In genomic region chr3:9420850-9421549, GRCh38 we compare ENCODE assay signal across 8 cellular contexts. TPM values are rescaled to one million over a fixed set of nuclear protein-coding genes. Genes with fewer than 3 reads are reported as not detected.
DNase-seq lines count a peak whose midpoint lies in the region; ATAC-seq and TF ChIP-seq lines count a peak whose summit lies in the region.

No MANE protein-coding gene starts in this region.

- TF ChIP-seq RAD21 in Ishikawa (IDR thresholded peaks at IDR 0.05; ENCODE audit: low read depth), result no peak

- H3K36me3 Mint-ChIP-seq in CD4-positive, alpha-beta memory T cell, result peaks cover 5 to 28% of the 10 kb centered on the region in 2 donors
- peaks cover 0 to 42% (median 2%) of the 10 kb centered on the region in 3 donors for H3K36me3 Mint-ChIP-seq in naive thymus-derived CD8-positive, alpha-beta T cell

- H3K4me3 Mint-ChIP-seq in CD4-positive, alpha-beta memory T cell, result peak overlapping the region in 2 of 8 donors; percentile 40 to 61
- H3K4me3 Mint-ChIP-seq in naive thymus-derived CD8-positive, alpha-beta T cell, result peak overlapping the region in 2 of 10 donors; percentile 10 to 15

- H3K27me3 Mint-ChIP-seq in CD4-positive, alpha-beta memory T cell, result no peaks in the 10 kb centered on the region
- H3K27me3 Mint-ChIP-seq in naive thymus-derived CD8-positive, alpha-beta T cell, result no peaks in the 10 kb centered on the region

- CTCF ChIA-PET in CD4-positive, alpha-beta memory T cell (lab: Charles Lee; ENCODE audit: partially characterized antibody), result interaction anchor here (1.2 to 2.5 kb wide), 3 partner anchors 22 to 67 kb away, joined by 3 to 17 read pairs (median 6); partner anchors contain the start of gene THUMPD3

- H3K36me3 ChIP-seq in CD4-positive, alpha-beta memory T cell (ENCODE audit: insufficient read depth, low read length), result peaks cover 11% of the 10 kb centered on the region
- H3K36me3 ChIP-seq in brain microvascular endothelial cell (replicated peaks), result peaks cover 5% of the 10 kb centered on the region
- no peaks in the 10 kb centered on the region for H3K36me3 ChIP-seq in tibial artery

- DNase-seq in CD4-positive, alpha-beta memory T cell, result no peak
- DNase-seq in brain microvascular endothelial cell, result no peak
- DNase-seq in naive thymus-derived CD8-positive, alpha-beta T cell, result no peak
- DNase-seq in NCI-H526 (lab: John Stamatoyannopoulos, UW), result no peak
- no peak for DNase-seq in tibial artery
- DNase-seq in NCI-H2107 treated with DMSO at 0.1 percent for 48 hours (lab: John Stamatoyannopoulos, UW; ENCODE audit: unreplicated experiment), result no peak

- no peak overlapping the region for H3K4me3 ChIP-seq in CD4-positive, alpha-beta memory T cell (ENCODE audit: low read length in 2 of 2)
- H3K4me3 ChIP-seq in brain microvascular endothelial cell (ENCODE audit: low read depth, low read length) (no peak overlapping the region), tibial artery (no peak overlapping the region)

- ATAC-seq in naive thymus-derived CD8-positive, alpha-beta T cell, result no peak
- no peak for ATAC-seq in HG03159 (IDR thresholded peaks at IDR 0.05; ENCODE audit: unreplicated experiment)

- H3K9me3 ChIP-seq in CD4-positive, alpha-beta memory T cell (ENCODE audit: control insufficient read depth in 1 of 2, low read length in 2 of 2), result no peaks in the 10 kb centered on the region
- H3K9me3 ChIP-seq in tibial artery, result no peaks in the 10 kb centered on the region

- H3K9me3 Mint-ChIP-seq in CD4-positive, alpha-beta memory T cell, result no peaks in the 10 kb centered on the region
- no peaks in the 10 kb centered on the region for H3K9me3 Mint-ChIP-seq in naive thymus-derived CD8-positive, alpha-beta T cell

- no peak overlapping the region for H3K27ac ChIP-seq in CD4-positive, alpha-beta memory T cell (ENCODE audit: low read depth, low read length)
- H3K27ac ChIP-seq in brain microvascular endothelial cell, result peak overlapping the region; percentile 14
- peak overlapping the region in 1 of 2 donors; percentile 5 for H3K27ac ChIP-seq in tibial artery

- H3K27ac Mint-ChIP-seq in CD4-positive, alpha-beta memory T cell, result peak overlapping the region; percentile 20 to 92 (median 71)
- peak overlapping the region; percentile 42 to 91 (median 70) for H3K27ac Mint-ChIP-seq in naive thymus-derived CD8-positive, alpha-beta T cell

- H3K4me1 ChIP-seq in CD4-positive, alpha-beta memory T cell (ENCODE audit: insufficient read depth, low read length), result peaks cover 26% of the 10 kb centered on the region
- peaks cover 0 to 79% (median 35%) of the 10 kb centered on the region in 4 donors for H3K4me1 ChIP-seq in tibial artery

- TF ChIP-seq EP300 in Ishikawa (IDR thresholded peaks at IDR 0.05; ENCODE audit: borderline replicate concordance), result no peak

- POLR2A ChIA-PET in CD4-positive, alpha-beta memory T cell (lab: Charles Lee; ENCODE audit: partially characterized antibody), result interaction anchor here (0.6 to 2.0 kb wide), 4 partner anchors 9 to 58 kb away, joined by 3 to 14 read pairs (median 4); partner anchors contain the start of genes SETD5 and THUMPD3
- POLR2A ChIA-PET in naive thymus-derived CD8-positive, alpha-beta T cell (lab: Charles Lee), result interaction anchor here (2.1 kb wide), 1 partner anchor 24 kb away, joined by 14 read pairs; the partner anchor contains the start of gene SETD5

- H3K4me1 Mint-ChIP-seq in CD4-positive, alpha-beta memory T cell, result peaks cover 30 to 50% (median 42%) of the 10 kb centered on the region in 4 donors
- peaks cover 25 to 58% (median 51%) of the 10 kb centered on the region in 4 donors for H3K4me1 Mint-ChIP-seq in naive thymus-derived CD8-positive, alpha-beta T cell

- intact Hi-C loops in CD4-positive, alpha-beta memory T cell (cut with micrococcal nuclease), result loop anchor here (2.0 kb wide), 1 partner anchor 16 kb away; no protein-coding TSS in a partner anchor
- intact Hi-C loops in tibial artery (cut with DNase I; ENCODE audit: low total_unique reads), result loop anchor here (10.0 kb wide), 1 partner anchor 66 kb away; no protein-coding TSS in a partner anchor

- H3K27me3 ChIP-seq in CD4-positive, alpha-beta memory T cell (ENCODE audit: insufficient read depth, low read length), result no peaks in the 10 kb centered on the region
- H3K27me3 ChIP-seq in brain microvascular endothelial cell (replicated peaks) (no peaks in the 10 kb centered on the region), tibial artery (no peaks in the 10 kb centered on the region)

- in situ Hi-C loops in brain microvascular endothelial cell (cut with HindIII; ENCODE audit: low pct_ligation_motif_present, low sequenced_read_pairs), result no loop called here

- TF ChIP-seq CTCF in brain microvascular endothelial cell (IDR thresholded peaks at IDR 0.05; ENCODE audit: low read depth, low read length, missing control alignments), result no peak
- TF ChIP-seq CTCF in tibial artery (IDR thresholded peaks at IDR 0.05), result no peak

TF ChIP-seq in Ishikawa, 13 proteins besides CTCF, POLR2A, EP300 and RAD21:
- TF ChIP-seq NFIC (IDR thresholded peaks at IDR 0.05) (no peak; the same call in 1 of the 2 replicates), CREB1 (IDR thresholded peaks at IDR 0.05; ENCODE audit: low read depth) (no peak), REST (IDR thresholded peaks at IDR 0.05; ENCODE audit: low read depth) (no peak), MAX (IDR thresholded peaks at IDR 0.05) (peak; percentile 55; the same call in 1 of the 2 replicates), FOXM1 (IDR thresholded peaks at IDR 0.05; ENCODE audit: borderline replicate concordance, low read depth) (no peak), TEAD4 (IDR thresholded peaks at IDR 0.05) (0 out of 2 replicates have a peak, but pooled peaks have one; percentile 9), USF1 (IDR thresholded peaks at IDR 0.05) (no peak)

RNA-seq across cellular contexts. Expression of gene SETD5, which starts 23.6 kb away (rescaled TPM):
- total RNA-seq in CD4-positive, alpha-beta memory T cell, result 100 to 1,000 TPM; 142 TPM
- polyA plus RNA-seq in CD4-positive, alpha-beta memory T cell, result 10 to 100 TPM in 1 of 2 donors, 1 to 10 TPM in 1; 8.4 to 51.4 TPM
- 100 to 1,000 TPM; 143 to 146 TPM for total RNA-seq in naive thymus-derived CD8-positive, alpha-beta T cell
- 10 to 100 TPM; 16.0 to 43.0 (median 24.7) TPM for polyA plus RNA-seq in naive thymus-derived CD8-positive, alpha-beta T cell

RNA-seq across cellular contexts. Expression of gene THUMPD3, which starts 58.1 kb away (rescaled TPM):
- 10 to 100 TPM; 36.9 to 39.2 TPM for total RNA-seq in CD4-positive, alpha-beta memory T cell
- polyA plus RNA-seq in CD4-positive, alpha-beta memory T cell, result 10 to 100 TPM; 10.8 to 29.3 TPM
- total RNA-seq in naive thymus-derived CD8-positive, alpha-beta T cell, result 10 to 100 TPM; 42.6 to 43.3 TPM
- 10 to 100 TPM; 22.7 to 30.8 (median 23.5) TPM for polyA plus RNA-seq in naive thymus-derived CD8-positive, alpha-beta T cell
